Comparison of ENCODE assay signal across 23 cellular contexts in the genomic region with DNA sequence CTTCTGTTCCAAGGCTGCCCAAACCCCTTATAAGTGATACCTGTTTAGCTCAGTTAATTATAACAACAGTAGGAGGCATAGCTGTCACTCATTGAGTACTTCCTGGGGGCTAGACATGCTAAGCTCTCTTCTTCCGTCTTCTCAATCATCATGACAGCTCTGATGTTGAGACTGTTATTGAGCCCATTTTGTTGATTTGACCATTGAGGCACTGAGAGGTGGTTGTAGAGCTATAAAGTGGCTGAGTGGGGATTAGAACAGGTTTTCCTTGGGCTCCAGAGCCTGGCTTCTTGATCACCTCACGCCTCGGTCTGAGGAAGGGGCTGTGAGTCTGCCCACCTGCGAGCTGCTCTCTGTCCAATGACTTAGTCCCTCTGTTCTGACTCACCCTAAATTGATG. TPM values are rescaled to one million over a fixed set of nuclear protein-coding genes. Genes with fewer than 3 reads are reported as not detected.
A peak's percentile ranks its signal among the peaks of the same experiment; 100 is the strongest.
DNase-seq lines count a peak whose midpoint lies in the region; ATAC-seq and TF ChIP-seq lines count a peak whose summit lies in the region.
"Had no signal": no experiment of that assay in that cellular context is flagged by ENCODE, and none has a peak within 500 bp of the region (broad histone marks: within the 10 kb centered on the region; RNA-seq: fewer than 3 reads in every experiment).

No MANE protein-coding gene starts in this region.

- in situ Hi-C loops in GM23248 (cut with MboI), result loop anchor here (5.0 to 25.0 kb wide), 2 partner anchors 211 to 471 kb away; partner anchors contain the start of gene SH3PXD2B

- peaks cover 42% of the 10 kb centered on the region for H3K4me1 ChIP-seq in GM23248 (ENCODE audit: insufficient read depth)
- H3K4me1 ChIP-seq in adipocyte (ENCODE audit: control insufficient read depth, insufficient read depth, low read length), result peaks cover 30% of the 10 kb centered on the region
- H3K4me1 ChIP-seq in thoracic aorta (ENCODE audit: control insufficient read depth in 1 of 2, low read depth in 2 of 2), result peaks cover 8 to 29% of the 10 kb centered on the region in 2 donors

- peak overlapping the region; percentile 75; the same call in 1 of the 2 replicates for H3K9ac ChIP-seq in GM23248
- peak overlapping the region; percentile 71 for H3K9ac ChIP-seq in adipocyte (ENCODE audit: low read length)
- H3K9ac ChIP-seq: KMS-11 had no signal

- no peak overlapping the region for H3K4me2 ChIP-seq in GM23248 (ENCODE audit: unreplicated experiment)
- H3K4me2 ChIP-seq: KMS-11 had no signal

- ATAC-seq in thoracic aorta (ENCODE audit: insufficient number of reproducible peaks, low FRiP score, low read depth), result no peak
- ATAC-seq in HG03039 (IDR thresholded peaks at IDR 0.05; ENCODE audit: unreplicated experiment), result no peak
- ATAC-seq: PC-3 had no signal

- H4K20me1 ChIP-seq in GM23248 (ENCODE audit: insufficient read depth), result no peaks in the 10 kb centered on the region

- H3K4me3 Mint-ChIP-seq in glutamatergic neuron (ENCODE audit: unreplicated experiment), result no peak overlapping the region
- no peak overlapping the region for H3K4me3 Mint-ChIP-seq in T-helper 2 cell treated with Interferon-gamma antibody and Interleukin-4, amounts not matched to agents 5 μg/mL and 100 μg/mL, for 36 hours
- H3K4me3 Mint-ChIP-seq: B cell, CD14-positive monocyte had no signal

- H3K36me3 ChIP-seq in GM23248 (ENCODE audit: low read depth) (no peaks in the 10 kb centered on the region; the same call in 1 of the 2 replicates), adipocyte (ENCODE audit: control insufficient read depth, insufficient read depth, low read length, severe bottlenecking) (peaks cover 47% of the 10 kb centered on the region), thoracic aorta (peaks cover 29% of the 10 kb centered on the region)
- H3K36me3 ChIP-seq: SJCRH30 had no signal

- peaks cover 9% of the 10 kb centered on the region for H3K9me3 Mint-ChIP-seq in glutamatergic neuron (ENCODE audit: unreplicated experiment)
- H3K9me3 Mint-ChIP-seq in T-helper 2 cell treated with Interferon-gamma antibody and Interleukin-4, amounts not matched to agents 5 μg/mL and 100 μg/mL, for 36 hours, result no peaks in the 10 kb centered on the region

- peaks cover 2% of the 10 kb centered on the region for H3K27me3 Mint-ChIP-seq in glutamatergic neuron (ENCODE audit: unreplicated experiment)
- H3K27me3 Mint-ChIP-seq in T-helper 2 cell treated with Interferon-gamma antibody and Interleukin-4, amounts not matched to agents 5 μg/mL and 100 μg/mL, for 36 hours (ENCODE audit: low read depth), result no peaks in the 10 kb centered on the region
- H3K27me3 Mint-ChIP-seq: B cell had no signal

- no peaks in the 10 kb centered on the region for H3K9me3 ChIP-seq in GM23248 (ENCODE audit: low read depth)
- no peaks in the 10 kb centered on the region for H3K9me3 ChIP-seq in adipocyte (ENCODE audit: control insufficient read depth, low read length)
- no peaks in the 10 kb centered on the region for H3K9me3 ChIP-seq in thoracic aorta
- H3K9me3 ChIP-seq: SJCRH30 had no signal

- no peak overlapping the region for H2AFZ ChIP-seq in GM23248

- H3K9me2 ChIP-seq in GM23248 (ENCODE audit: insufficient read depth), result no peaks in the 10 kb centered on the region

- H3K27ac Mint-ChIP-seq in glutamatergic neuron (ENCODE audit: unreplicated experiment), result peak overlapping the region; percentile 80
- no peak overlapping the region for H3K27ac Mint-ChIP-seq in T-helper 2 cell treated with Interferon-gamma antibody and Interleukin-4, amounts not matched to agents 5 μg/mL and 100 μg/mL, for 36 hours
- H3K27ac Mint-ChIP-seq: B cell had no signal

- H3K4me3 ChIP-seq in GM23248 (no peak overlapping the region), adipocyte (ENCODE audit: low read length) (no peak overlapping the region), thoracic aorta (no peak overlapping the region)
- H3K4me3 ChIP-seq: SJCRH30 had no signal

- H3K27ac ChIP-seq in GM23248 (no peak overlapping the region; the same call in 1 of the 2 replicates), thoracic aorta (peak overlapping the region; percentile 84 to 87)
- H3K27ac ChIP-seq: KMS-11, SJCRH30 had no signal

- TF ChIP-seq CTCF in glutamatergic neuron (IDR thresholded peaks at IDR 0.05; ENCODE audit: partially characterized antibody, unreplicated experiment) (no peak), thoracic aorta (IDR thresholded peaks at IDR 0.05) (no peak)

- WGBS in GM23248 (ENCODE audit: low coverage in 1 of 2, low lambda C conversion rate in 2 of 2, missing lambda C conversion rate in 2 of 2), 2 experiments, result 88 to 89% methylated on average over 4 of the region's 4 CpGs

- DNase-seq in GM23248 (no peak), adipocyte (ENCODE audit: low read depth) (no peak), glutamatergic neuron (no peak), thoracic aorta (ENCODE audit: low spot score) (no peak), NCI-H1436 (lab: John Stamatoyannopoulos, UW) (no peak)
- no peak for DNase-seq in central memory CD4-positive, alpha-beta T cell
- no peak for DNase-seq in T-helper 2 cell treated with Interferon-gamma antibody and Interleukin-4, amounts not matched to agents 5 μg/mL and 100 μg/mL, for 36 hours (ENCODE audit: low spot score)
- DNase-seq: Calu3; DMS79 treated with DMSO at 0.1 percent for 48 hours; GF-D8; MM.1S; NCI-H1694; NCI-H2029 treated with DMSO at 0.1 percent for 48 hours; NCI-H446 treated with DMSO at 0.1 percent for 48 hours; NCI-H526; NCI-H82; NK-92 treated with Interleukin-12 subunit alpha and Interleukin-12 subunit beta, amount 100 ng/mL, for 24 hours; PC-3; SJCRH30 had no signal

- peaks cover 38% of the 10 kb centered on the region for H3K4me1 Mint-ChIP-seq in glutamatergic neuron (ENCODE audit: low read depth, unreplicated experiment)
- no peaks in the 10 kb centered on the region for H3K4me1 Mint-ChIP-seq in T-helper 2 cell treated with Interferon-gamma antibody and Interleukin-4, amounts not matched to agents 5 μg/mL and 100 μg/mL, for 36 hours (ENCODE audit: low read depth)

- peaks cover 37% of the 10 kb centered on the region for H3F3A ChIP-seq in GM23248 (ENCODE audit: insufficient read depth)

- H3K27me3 ChIP-seq in GM23248 (replicated peaks; ENCODE audit: insufficient read depth) (no peaks in the 10 kb centered on the region), adipocyte (replicated peaks; ENCODE audit: control insufficient read depth, insufficient read depth, low read length) (no peaks in the 10 kb centered on the region), thoracic aorta (replicated peaks; ENCODE audit: insufficient read depth) (no peaks in the 10 kb centered on the region)
- H3K27me3 ChIP-seq: SJCRH30 had no signal

- H3K79me2 ChIP-seq in GM23248 (ENCODE audit: insufficient read depth), result peaks cover 10% of the 10 kb centered on the region; the same call in 1 of the 2 replicates

- H3K36me3 Mint-ChIP-seq in glutamatergic neuron (ENCODE audit: unreplicated experiment), result no peaks in the 10 kb centered on the region
- H3K36me3 Mint-ChIP-seq in T-helper 2 cell treated with Interferon-gamma antibody and Interleukin-4, amounts not matched to agents 5 μg/mL and 100 μg/mL, for 36 hours (ENCODE audit: low read depth), result peaks cover 3% of the 10 kb centered on the region

RNA-seq across cellular contexts. Expression of gene RPL26L1, which starts 26.0 kb away (rescaled TPM):
- total RNA-seq in GM23248 (2014; rRNA removed; shearing (Covaris generic)), result 24.3 and 30.7 TPM in 2 replicates
- polyA plus RNA-seq in GM23248 (2016; fragmentation: Nextera tagmentation; extraction: Ambion mirVana), result 102 and 104 TPM in 2 replicates
- total RNA-seq in glutamatergic neuron (ENCODE audit: unreplicated experiment), result 50.6 TPM
- 1 to 10 TPM; 7.2 to 9.9 TPM for total RNA-seq in thoracic aorta

RNA-seq across cellular contexts. Expression of gene ATP6V0E1, which starts 50.3 kb away (rescaled TPM):
- total RNA-seq in GM23248 (2014; rRNA removed; shearing (Covaris generic)), result 175 and 204 TPM in 2 replicates
- polyA plus RNA-seq in GM23248 (2016; fragmentation: Nextera tagmentation; extraction: Ambion mirVana), result 675 and 702 TPM in 2 replicates
- total RNA-seq in glutamatergic neuron (ENCODE audit: unreplicated experiment), result 95.3 TPM
- 100 to 1,000 TPM; 117 to 123 TPM for total RNA-seq in thoracic aorta
